ENCODE assay signal across 25 cellular contexts in genomic region chr2:30510409-30510808, GRCh38.
A peak's percentile ranks its signal among the peaks of the same experiment; 100 is the strongest.
DNase-seq lines count a peak whose midpoint lies in the region; ATAC-seq and TF ChIP-seq lines count a peak whose summit lies in the region.
"Had no signal": no experiment of that assay in that cellular context is flagged by ENCODE, and none has a peak within 500 bp of the region (broad histone marks: within the 10 kb centered on the region; RNA-seq: fewer than 3 reads in every experiment).

No MANE protein-coding gene starts in this region.

- CTCF ChIA-PET in Caco-2 (lab: Charles Lee) = no interaction called here
- CTCF ChIA-PET in IMR-90 (lab: Yijun Ruan, JAX) = interaction anchor here (0.6 kb wide), 2 partner anchors 143 to 151 kb away, joined by 3 read pairs; no protein-coding TSS in a partner anchor
- CTCF ChIA-PET in activated CD4-positive, alpha-beta T cell treated with anti-CD3 and anti-CD28 coated beads, Interleukin-2, amount 10 ng/mL, durations not matched to agents 7 days and 5 days (lab: Charles Lee) = no interaction called here

- peaks cover 15% of the 10 kb centered on the region; the same call in 1 of the 2 replicates for H4K20me1 ChIP-seq in IMR-90 (ENCODE audit: insufficient read depth, low read length)

- no peak overlapping the region for H3K23ac ChIP-seq in IMR-90 (ENCODE audit: low read depth, low read length)

- H4K91ac ChIP-seq in IMR-90 (ENCODE audit: insufficient read depth, low read depth, low read length) = 0 out of 2 replicates have a peak overlapping the region, but pooled peaks have one; percentile 42

- H4K5ac ChIP-seq in IMR-90 (ENCODE audit: low read depth, low read length) = no peak overlapping the region

- H3K9ac ChIP-seq in IMR-90 (ENCODE audit: low read depth, low read length) = no peak overlapping the region
- H3K9ac ChIP-seq: BLaER1 treated with 17β-estradiol and CSF1 and Interleukin-3, amounts not matched to agents 10 nM and 100 nM had no signal

- dilution Hi-C loops in IMR-90 (cut with HindIII; ENCODE audit: low sequenced_read_pairs, unreplicated experiment) = no loop called here

- H3K27me3 ChIP-seq in Caco-2 (replicated peaks; ENCODE audit: control insufficient read depth, insufficient read depth, low read length) (no peaks in the 10 kb centered on the region), IMR-90 (ENCODE audit: control insufficient read depth, insufficient read depth, low read length) (no peaks in the 10 kb centered on the region), gastrocnemius medialis (no peaks in the 10 kb centered on the region)
- H3K27me3 ChIP-seq: BLaER1 treated with 17β-estradiol and CSF1 and Interleukin-3, amounts not matched to agents 10 nM and 100 nM; breast epithelium; gastroesophageal sphincter; spleen; stomach had no signal

- H3K27me3 Mint-ChIP-seq in Caco-2 (ENCODE audit: insufficient read depth, unreplicated experiment) = no peaks in the 10 kb centered on the region
- no peaks in the 10 kb centered on the region for H3K27me3 Mint-ChIP-seq in memory B cell
- H3K27me3 Mint-ChIP-seq in activated CD4-positive, alpha-beta T cell treated with anti-CD3 and anti-CD28 coated beads, Interleukin-2, amount 10 ng/mL, durations not matched to agents 7 days and 5 days = no peaks in the 10 kb centered on the region
- H3K27me3 Mint-ChIP-seq: activated CD4-positive, alpha-beta T cell treated with anti-CD3 and anti-CD28 coated beads for 36 hours; naive B cell had no signal

- H3K4me1 Mint-ChIP-seq in Caco-2 (ENCODE audit: low read depth, unreplicated experiment) = peaks cover 44% of the 10 kb centered on the region
- peaks cover 40% of the 10 kb centered on the region for H3K4me1 Mint-ChIP-seq in memory B cell
- no peaks in the 10 kb centered on the region for H3K4me1 Mint-ChIP-seq in activated CD4-positive, alpha-beta T cell treated with anti-CD3 and anti-CD28 coated beads, Interleukin-2, amount 10 ng/mL, durations not matched to agents 7 days and 5 days

- H3K18ac ChIP-seq in IMR-90 (ENCODE audit: low read depth, low read length) = peak overlapping the region; percentile 40; the same call in 1 of the 2 replicates

- no peak for DNase-seq in Caco-2
- DNase-seq in IMR-90 = no peak
- DNase-seq in memory B cell (ENCODE audit: low spot score in 2 of 2) = no peak
- DNase-seq in gastrocnemius medialis = no peak
- DNase-seq in activated CD8-positive, alpha-beta memory T cell treated with anti-CD3 and anti-CD28 coated beads for 24 hours = no peak
- no peak for DNase-seq in stimulated activated CD4-positive, alpha-beta T cell treated with anti-CD3 and anti-CD28 coated beads, Interleukin-1b, Interleukin-23, amount 100 ng/mL, for 48 hours
- no peak for DNase-seq in H4 (ENCODE audit: low spot score)
- DNase-seq in activated CD4-positive, alpha-beta T cell treated with anti-CD3 and anti-CD28 coated beads, Interleukin-2, amount 10 ng/mL, durations not matched to agents 7 days and 5 days = no peak
- DNase-seq: activated CD4-positive, alpha-beta T cell treated with anti-CD3 and anti-CD28 coated beads for 36 hours; activated T-cell treated with anti-CD3 and anti-CD28 coated beads for 4 hours; DMS79; Kasumi-1; naive B cell; NCI-H1417 treated with DMSO at 0.1 percent for 48 hours; NCI-H2081; NCI-H526 treated with DMSO at 0.1 percent for 48 hours; NK-92 treated with Interleukin-12 subunit alpha and Interleukin-12 subunit beta, amount 100 ng/mL, for 24 hours; occipital lobe; spleen; stomach had no signal

- H3K9me1 ChIP-seq in IMR-90 (ENCODE audit: insufficient read depth, low read length) = peaks cover 7% of the 10 kb centered on the region

- H3K36me3 Mint-ChIP-seq in Caco-2 (ENCODE audit: insufficient read depth, unreplicated experiment) (no peaks in the 10 kb centered on the region), memory B cell (peaks cover 19% of the 10 kb centered on the region)
- peaks cover 8% of the 10 kb centered on the region for H3K36me3 Mint-ChIP-seq in activated CD4-positive, alpha-beta T cell treated with anti-CD3 and anti-CD28 coated beads, Interleukin-2, amount 10 ng/mL, durations not matched to agents 7 days and 5 days (ENCODE audit: low read depth)

- intact Hi-C loops in Caco-2 (cut with micrococcal nuclease; ENCODE audit: unreplicated experiment) (loop anchor here (2.0 to 5.0 kb wide), 2 partner anchors 38 to 363 kb away; partner anchors contain the start of gene YPEL5), IMR-90 (cut with micrococcal nuclease) (loop anchor here (10.0 kb wide), 1 partner anchor 194 kb away; no protein-coding TSS in a partner anchor), gastrocnemius medialis (cut with DNase I; ENCODE audit: low total_unique reads) (loop anchor here (5.0 to 10.0 kb wide), 2 partner anchors 63 to 144 kb away; partner anchors contain the start of gene LCLAT1)

- POLR2A ChIA-PET in Caco-2 (lab: Charles Lee) = no interaction called here
- POLR2A ChIA-PET in IMR-90 (lab: Charles Lee; ENCODE audit: unreplicated experiment) = no interaction called here
- POLR2A ChIA-PET in activated CD4-positive, alpha-beta T cell treated with anti-CD3 and anti-CD28 coated beads, Interleukin-2, amount 10 ng/mL, durations not matched to agents 7 days and 5 days (lab: Charles Lee) = no interaction called here

- no peak overlapping the region for H3K4ac ChIP-seq in IMR-90 (ENCODE audit: low read depth, low read length)

- no peak overlapping the region for H2BK5ac ChIP-seq in IMR-90 (ENCODE audit: low read depth, low read length, poor library complexity, severe bottlenecking)

- H3K36me3 ChIP-seq in Caco-2 (ENCODE audit: control insufficient read depth, insufficient read depth, low read length) (no peaks in the 10 kb centered on the region), IMR-90 (ENCODE audit: control insufficient read depth, insufficient read depth, low read length) (no peaks in the 10 kb centered on the region), gastrocnemius medialis (no peaks in the 10 kb centered on the region)
- H3K36me3 ChIP-seq: breast epithelium, gastroesophageal sphincter, spleen, stomach had no signal

- H3K4me3 ChIP-seq in Caco-2 (ENCODE audit: low read depth, low read length) (no peak overlapping the region), IMR-90 (ENCODE audit: insufficient read depth, low read depth, low read length) (no peak overlapping the region), gastrocnemius medialis (no peak overlapping the region)
- H3K4me3 ChIP-seq: BLaER1 treated with 17β-estradiol and CSF1 and Interleukin-3, amounts not matched to agents 10 nM and 100 nM; breast epithelium; gastroesophageal sphincter; spleen; stomach had no signal

- WGBS in IMR-90 (ENCODE audit: extremely low coverage in 2 of 2, insufficient read length in 1 of 2), 2 experiments = no CpG with 5 or more reads among the region's 4 CpGs

- H3K27ac ChIP-seq in IMR-90 (ENCODE audit: insufficient read depth, low read length) = no peak overlapping the region
- H3K27ac ChIP-seq in gastrocnemius medialis = peak overlapping the region; percentile 57 to 79 (median 73)
- H3K27ac ChIP-seq: BLaER1 treated with 17β-estradiol and CSF1 and Interleukin-3, amounts not matched to agents 10 nM and 100 nM; breast epithelium; spleen had no signal

- no peak for TF ChIP-seq RAD21 in IMR-90 (IDR thresholded peaks at IDR 0.05; ENCODE audit: low read length)

- no peak for ATAC-seq in IMR-90 (ENCODE audit: low read depth)
- ATAC-seq in memory B cell (ENCODE audit: low read depth) = no peak
- ATAC-seq in gastrocnemius medialis = no peak
- ATAC-seq: activated CD4-positive, alpha-beta T cell treated with anti-CD3 and anti-CD28 coated beads for 36 hours; activated naive CD4-positive, alpha-beta T cell treated with anti-CD3 and anti-CD28 coated beads, Interleukin-2, amount 50 U/mL, for 72 hours had no signal

- in situ Hi-C loops in IMR-90 (cut with MboI; ENCODE audit: low sequenced_read_pairs) (no loop called here), gastrocnemius medialis (cut with MboI; ENCODE audit: low sequenced_read_pairs in 4 of 4) (no loop called here)

- H2BK20ac ChIP-seq in IMR-90 (ENCODE audit: low read depth, low read length) = no peak overlapping the region

- no peak overlapping the region for H3K4me2 ChIP-seq in IMR-90 (ENCODE audit: low read depth, low read length)
- H3K4me2 ChIP-seq: BLaER1 treated with 17β-estradiol and CSF1 and Interleukin-3, amounts not matched to agents 10 nM and 100 nM had no signal

- no peak overlapping the region for H4K8ac ChIP-seq in IMR-90 (ENCODE audit: low read depth in 2 of 2, low read length in 2 of 2)

- H3K9me3 Mint-ChIP-seq in Caco-2 (ENCODE audit: unreplicated experiment) = no peaks in the 10 kb centered on the region
- H3K9me3 Mint-ChIP-seq in memory B cell = peaks cover 4% of the 10 kb centered on the region
- H3K9me3 Mint-ChIP-seq in activated CD4-positive, alpha-beta T cell treated with anti-CD3 and anti-CD28 coated beads, Interleukin-2, amount 10 ng/mL, durations not matched to agents 7 days and 5 days = peaks cover 9% of the 10 kb centered on the region

- peaks cover 11 to 38% of the 10 kb centered on the region in 2 experiments for H3K79me1 ChIP-seq in IMR-90 (ENCODE audit: low read depth in 1 of 2, low read length in 2 of 2)

- H2BK120ac ChIP-seq in IMR-90 (ENCODE audit: low read depth, low read length) = no peak overlapping the region

- no peak overlapping the region for H3K14ac ChIP-seq in IMR-90 (replicated peaks; ENCODE audit: low read depth, low read length)

- no peak for TF ChIP-seq CTCF in Caco-2 (IDR thresholded peaks at IDR 0.05; ENCODE audit: insufficient read depth in 1 of 2, low read depth in 1 of 2, low read length in 1 of 2, severe bottlenecking in 1 of 2, unreplicated experiment in 1 of 2)
- no peak for TF ChIP-seq CTCF in IMR-90 (conservative IDR thresholded peaks at IDR 0.05; ENCODE audit: low read depth, low read length)
- TF ChIP-seq CTCF in gastrocnemius medialis (IDR thresholded peaks at IDR 0.05 in 4 of 5, conservative IDR thresholded peaks at IDR 0.05 in 1 of 5) = no peak

- H2AK9ac ChIP-seq in IMR-90 (replicated peaks; ENCODE audit: low read depth, low read length, poor library complexity) = no peak overlapping the region

- H3K4me3 Mint-ChIP-seq in Caco-2 (ENCODE audit: unreplicated experiment) (no peak overlapping the region), memory B cell (no peak overlapping the region)
- H3K4me3 Mint-ChIP-seq in activated CD4-positive, alpha-beta T cell treated with anti-CD3 and anti-CD28 coated beads, Interleukin-2, amount 10 ng/mL, durations not matched to agents 7 days and 5 days = no peak overlapping the region
- H3K4me3 Mint-ChIP-seq: activated CD4-positive, alpha-beta T cell treated with anti-CD3 and anti-CD28 coated beads for 36 hours; naive B cell had no signal

- no peak overlapping the region for H2BK15ac ChIP-seq in IMR-90 (ENCODE audit: low read depth, low read length)

- H3K27ac Mint-ChIP-seq in Caco-2 (ENCODE audit: unreplicated experiment) = peak overlapping the region; percentile 38
- peak overlapping the region; percentile 1 for H3K27ac Mint-ChIP-seq in memory B cell
- no peak overlapping the region for H3K27ac Mint-ChIP-seq in activated CD4-positive, alpha-beta T cell treated with anti-CD3 and anti-CD28 coated beads, Interleukin-2, amount 10 ng/mL, durations not matched to agents 7 days and 5 days
- H3K27ac Mint-ChIP-seq: activated CD4-positive, alpha-beta T cell treated with anti-CD3 and anti-CD28 coated beads for 36 hours; activated naive CD4-positive, alpha-beta T cell treated with anti-CD3 and anti-CD28 coated beads, Interleukin-2, amount 50 U/mL, for 72 hours; activated T-helper 2 cell treated with anti-CD3 and anti-CD28 coated beads, Interferon-gamma antibody, Interleukin-2, Interleukin-4, amounts not matched to agents 10 μg/mL and 5 μg/mL and 100 μg/mL, durations not matched to agents 14 hours and 24 hours and 36 hours had no signal

- no peak overlapping the region for H2AFZ ChIP-seq in IMR-90 (replicated peaks; ENCODE audit: low read length, poor library complexity)

- H3K4me1 ChIP-seq in Caco-2 (peaks cover 30% of the 10 kb centered on the region), IMR-90 (ENCODE audit: control insufficient read depth, insufficient read depth, low read length) (peaks cover 8% of the 10 kb centered on the region), gastrocnemius medialis (peaks cover 54 to 60% of the 10 kb centered on the region in 2 donors)
- H3K4me1 ChIP-seq: breast epithelium had no signal

- H3K9me3 ChIP-seq in Caco-2 (peaks cover 12% of the 10 kb centered on the region; the same call in 1 of the 2 replicates), IMR-90 (ENCODE audit: control insufficient read depth, insufficient read depth, low read length) (no peaks in the 10 kb centered on the region), gastrocnemius medialis (no peaks in the 10 kb centered on the region)
- H3K9me3 ChIP-seq: breast epithelium, gastroesophageal sphincter had no signal

- no peak overlapping the region for H2AK5ac ChIP-seq in IMR-90 (ENCODE audit: low read depth, low read length)

- BruUV-seq in Caco-2 (replicated peaks; lab: Mats Ljungman, UMichigan) (no TSS peak), IMR-90 (replicated peaks; lab: Mats Ljungman, UMichigan) (no TSS peak)

- no peak for TF ChIP-seq POLR2A in IMR-90 (IDR thresholded peaks at IDR 0.05; ENCODE audit: low read depth, low read length)
- TF ChIP-seq POLR2A in gastrocnemius medialis (IDR thresholded peaks at IDR 0.05) = no peak

- H3K56ac ChIP-seq in IMR-90 (ENCODE audit: extremely low read depth, insufficient read depth, low read length) = no peak overlapping the region
